Comparison of ENCODE assay signal across 1 cellular context in genomic region chr1:84164567-84165021, GRCh38.
TF ChIP-seq lines count a peak whose summit lies in the region.

No MANE protein-coding gene starts in this region.

TF ChIP-seq in HepG2, 621 proteins besides CTCF, POLR2A, EP300 and RAD21:
- TF ChIP-seq ZNF281 (CRISPR knock-in tag; IDR thresholded peaks at IDR 0.05; ENCODE audit: borderline replicate concordance), result no peak
- no peak for TF ChIP-seq TCF7L2 (IDR thresholded peaks at IDR 0.05; ENCODE audit: low read depth, low read length)
- no peak for TF ChIP-seq ZNF546 (CRISPR knock-in tag; conservative IDR thresholded peaks at IDR 0.05)
- no peak for TF ChIP-seq BHLHE40 (IDR thresholded peaks at IDR 0.05; ENCODE audit: low read length)
- TF ChIP-seq STAT6 (CRISPR knock-in tag; IDR thresholded peaks at IDR 0.05; ENCODE audit: borderline replicate concordance), result no peak
- TF ChIP-seq ZNF430 (CRISPR knock-in tag; IDR thresholded peaks at IDR 0.05), result no peak
- TF ChIP-seq ZNF12 (CRISPR knock-in tag; IDR thresholded peaks at IDR 0.05), result no peak
- TF ChIP-seq ZFP82 (CRISPR knock-in tag; IDR thresholded peaks at IDR 0.05; ENCODE audit: borderline replicate concordance), result no peak
- TF ChIP-seq SP1 (IDR thresholded peaks at IDR 0.05), result no peak
- TF ChIP-seq SP1 (CRISPR knock-in tag; IDR thresholded peaks at IDR 0.05), result no peak
- no peak for TF ChIP-seq FOXA1 (IDR thresholded peaks at IDR 0.05)
- TF ChIP-seq FOXA1 (CRISPR knock-in tag; IDR thresholded peaks at IDR 0.05), result no peak
- TF ChIP-seq TOPORS (CRISPR knock-in tag; IDR thresholded peaks at IDR 0.05), result no peak
- no peak for TF ChIP-seq GMEB1 (CRISPR knock-in tag; IDR thresholded peaks at IDR 0.05; ENCODE audit: borderline replicate concordance)
- no peak for TF ChIP-seq ZKSCAN8 (CRISPR knock-in tag; IDR thresholded peaks at IDR 0.05; ENCODE audit: borderline replicate concordance)
